In the genomic region with DNA sequence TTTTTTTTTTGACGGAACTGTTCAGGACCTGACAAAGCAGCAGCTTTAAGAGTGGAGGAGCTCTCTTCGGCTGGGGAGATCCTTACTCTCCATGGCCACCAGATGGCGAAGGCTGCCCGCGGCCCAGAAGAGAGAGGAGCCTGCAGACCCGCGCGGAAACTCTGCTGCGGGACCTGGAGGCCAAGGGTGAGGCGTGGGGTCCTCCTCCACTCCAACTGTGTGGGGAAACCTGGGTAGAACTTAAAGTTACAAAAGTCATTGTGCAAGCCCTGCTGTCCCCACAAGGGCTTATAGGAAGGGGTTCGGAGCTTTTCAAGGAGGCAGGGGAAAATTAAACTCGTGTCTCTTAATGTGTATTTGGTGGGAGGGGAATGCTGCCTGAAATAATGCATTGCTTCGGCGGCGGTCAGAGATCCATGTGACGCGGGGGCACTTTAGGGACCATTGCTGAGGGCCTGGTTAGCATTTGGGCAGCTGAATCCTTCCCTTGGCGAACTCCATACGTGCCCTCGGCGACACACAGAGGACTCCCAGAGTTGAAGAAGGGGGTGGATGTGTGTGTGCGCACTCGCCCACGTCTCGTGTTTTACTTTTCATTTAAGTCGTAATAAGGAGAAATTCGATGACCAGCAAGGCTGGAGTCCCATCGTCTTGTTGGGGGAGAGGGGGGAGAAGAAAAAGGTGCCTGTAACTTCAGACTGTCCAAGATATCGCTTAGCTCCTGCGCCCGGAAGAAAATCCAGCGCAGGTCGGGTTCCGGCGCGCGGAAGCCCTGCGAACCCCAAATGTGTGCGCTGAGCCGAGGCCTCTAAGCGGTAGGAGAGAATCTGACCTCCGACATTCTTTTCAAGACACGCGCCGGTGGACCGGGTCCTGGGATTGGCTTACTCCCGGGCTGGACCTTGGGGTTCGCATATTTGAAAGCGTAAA, we compare ENCODE assay signal across 8 cellular contexts. TPM values are rescaled to one million over a fixed set of nuclear protein-coding genes. Genes with fewer than 3 reads are reported as not detected.
DNase-seq lines count a peak whose midpoint lies in the region; ATAC-seq and TF ChIP-seq lines count a peak whose summit lies in the region.

No MANE protein-coding gene starts in this region.

- TF ChIP-seq CTCF in Loucy (conservative IDR thresholded peaks at IDR 0.05; ENCODE audit: low read length) (peak; percentile 74), right atrium auricular region (IDR thresholded peaks at IDR 0.05) (peak; percentile 78 to 84)

- ATAC-seq in T-cell (replicated peaks in 1 of 4): peak; percentile 88 to 92 (median 92)

- DNase-seq in HAP-1 (ENCODE audit: low spot score in 2 of 2): peak; percentile 70 to 81
- DNase-seq in T-cell: peak; percentile 59 to 81 (median 74)
- peak in 44 of 56 donors; percentile 9 to 73 (median 35) for DNase-seq in amygdala (lab: John Stamatoyannopoulos, UW)
- peak; percentile 84 for DNase-seq in right atrium auricular region (ENCODE audit: low spot score)
- DNase-seq in putamen (ENCODE audit: low spot score): peak; percentile 62
- no peak for DNase-seq in NCI-H2107 (lab: John Stamatoyannopoulos, UW)

- H3K27me3 ChIP-seq in HAP-1 (ENCODE audit: low read depth): peaks cover 18% of the 10 kb centered on the region
- H3K27me3 ChIP-seq in Loucy (ENCODE audit: insufficient read depth, low read length, poor library complexity, severe bottlenecking): peaks cover 7% of the 10 kb centered on the region
- H3K27me3 ChIP-seq in right atrium auricular region: peaks cover 8 to 18% of the 10 kb centered on the region in 2 donors

- peaks cover 3% of the 10 kb centered on the region for H3K36me3 Mint-ChIP-seq in T-cell

- CTCF ChIA-PET in T-cell (lab: Charles Lee): interaction anchor here (0.5 to 3.6 kb wide), 79 partner anchors 10 to 676 kb away, joined by 3 to 207 read pairs (median 4); a partner anchor contains a TSS

- no peaks in the 10 kb centered on the region for H3K36me3 ChIP-seq in HAP-1 (replicated peaks)
- no peaks in the 10 kb centered on the region for H3K36me3 ChIP-seq in Loucy (ENCODE audit: insufficient read depth, low read length)
- no peaks in the 10 kb centered on the region for H3K36me3 ChIP-seq in right atrium auricular region

- peak overlapping the region; percentile 52; the same call in 1 of the 2 replicates for H3K4me3 ChIP-seq in GM08714 (ENCODE audit: low read length)
- no peak overlapping the region for H3K4me3 ChIP-seq in HAP-1
- peak overlapping the region; percentile 84 for H3K4me3 ChIP-seq in Loucy (ENCODE audit: low read length, poor library complexity, severe bottlenecking)
- H3K4me3 ChIP-seq in right atrium auricular region: peak overlapping the region; percentile 35 to 56

- H3K27me3 Mint-ChIP-seq in T-cell: peaks cover 36 to 42% of the 10 kb centered on the region in 2 donors

- H3K4me1 ChIP-seq in HAP-1 (no peaks in the 10 kb centered on the region), Loucy (ENCODE audit: insufficient read depth, low read length, poor library complexity, severe bottlenecking) (peaks cover 7% of the 10 kb centered on the region), right atrium auricular region (peaks cover 0 to 29% of the 10 kb centered on the region in 2 donors)

- H3K79me2 ChIP-seq in Loucy (ENCODE audit: insufficient read depth, low read length): no peaks in the 10 kb centered on the region

- peak overlapping the region; percentile 99 for H2AFZ ChIP-seq in Loucy (ENCODE audit: low read length)

- no peaks in the 10 kb centered on the region for H3K9me2 ChIP-seq in Loucy (replicated peaks; ENCODE audit: low read depth, low read length)

- POLR2A ChIA-PET in T-cell (lab: Charles Lee): interaction anchor here (0.6 to 1.5 kb wide), 11 partner anchors 10 to 636 kb away, joined by 3 to 20 read pairs (median 5); a partner anchor contains a TSS

- H3K4me2 ChIP-seq in Loucy (ENCODE audit: low read depth, low read length, poor library complexity, severe bottlenecking): peak overlapping the region; percentile 85

- H3K27ac Mint-ChIP-seq in T-cell: peak overlapping the region; percentile 87 to 89

- no peaks in the 10 kb centered on the region for H3K9me3 Mint-ChIP-seq in T-cell

- no peaks in the 10 kb centered on the region for H3K9me3 ChIP-seq in HAP-1
- no peaks in the 10 kb centered on the region for H3K9me3 ChIP-seq in Loucy (ENCODE audit: insufficient read depth, low read depth, low read length)
- H3K9me3 ChIP-seq in right atrium auricular region: no peaks in the 10 kb centered on the region

- peak overlapping the region; percentile 93 to 97 (median 93) for H3K4me3 Mint-ChIP-seq in T-cell

- H3K9ac ChIP-seq in Loucy (ENCODE audit: low read depth, low read length, poor library complexity, severe bottlenecking): peak overlapping the region; percentile 66

- H3F3A ChIP-seq in Loucy (ENCODE audit: low read depth): no peaks in the 10 kb centered on the region

- peak overlapping the region in 1 of 2 donors; percentile 1 for H3K27ac ChIP-seq in right atrium auricular region

- H3K4me1 Mint-ChIP-seq in T-cell: peaks cover 29 to 36% (median 35%) of the 10 kb centered on the region in 3 donors

- no peaks in the 10 kb centered on the region for H4K20me1 ChIP-seq in Loucy (ENCODE audit: insufficient read depth, low read length, poor library complexity, severe bottlenecking)

- in situ Hi-C loops in HAP-1 (cut with MboI; ENCODE audit: low sequenced_read_pairs): no loop called here

RNA-seq across cellular contexts. Expression of a gene that starts 9.7 kb away (rescaled TPM):
- total RNA-seq in T-cell (10 to 100 TPM in 3 of 5 donors, 1 to 10 TPM in 2; 6.2 to 22.8 (median 14.4) TPM), right atrium auricular region (under 1 TPM in 1 of 2 donors, not detected in 1; 0.16 TPM)

Comparison
In these comparisons a context has a peak if more than half of its experiments do, and no peak if none do; other contexts are left out.
1. RNA of a gene that starts 9.7 kb away (total RNA-seq): 6.2 to 22.8 TPM in T-cell; 0.16 TPM in right atrium auricular region; every median in the first group is over 4 times any median in the second.